ENCODE assay signal across 1 cellular context in genomic region chr6:26472549-26473245, GRCh38.
TF ChIP-seq lines count a peak whose summit lies in the region.

No MANE protein-coding gene starts in this region.

TF ChIP-seq in WTC11, 78 proteins besides CTCF, POLR2A, EP300 and RAD21 (continued from another document):
- TF ChIP-seq HMGXB4 (CRISPR knock-in tag; IDR thresholded peaks at IDR 0.05) (no peak), OVOL2 (CRISPR knock-in tag; IDR thresholded peaks at IDR 0.05; ENCODE audit: borderline replicate concordance) (no peak), USF1 (CRISPR knock-in tag; IDR thresholded peaks at IDR 0.05) (no peak), ZNF317 (CRISPR knock-in tag; IDR thresholded peaks at IDR 0.05; ENCODE audit: borderline replicate concordance, low read depth) (no peak), ELF4 (CRISPR knock-in tag; IDR thresholded peaks at IDR 0.05; ENCODE audit: low read depth) (no peak), ZBTB21 (CRISPR knock-in tag; IDR thresholded peaks at IDR 0.05; ENCODE audit: borderline replicate concordance) (no peak), HMGA2 (CRISPR knock-in tag; IDR thresholded peaks at IDR 0.05) (no peak), ERG (CRISPR knock-in tag; IDR thresholded peaks at IDR 0.05) (no peak)
